In the genomic region with DNA sequence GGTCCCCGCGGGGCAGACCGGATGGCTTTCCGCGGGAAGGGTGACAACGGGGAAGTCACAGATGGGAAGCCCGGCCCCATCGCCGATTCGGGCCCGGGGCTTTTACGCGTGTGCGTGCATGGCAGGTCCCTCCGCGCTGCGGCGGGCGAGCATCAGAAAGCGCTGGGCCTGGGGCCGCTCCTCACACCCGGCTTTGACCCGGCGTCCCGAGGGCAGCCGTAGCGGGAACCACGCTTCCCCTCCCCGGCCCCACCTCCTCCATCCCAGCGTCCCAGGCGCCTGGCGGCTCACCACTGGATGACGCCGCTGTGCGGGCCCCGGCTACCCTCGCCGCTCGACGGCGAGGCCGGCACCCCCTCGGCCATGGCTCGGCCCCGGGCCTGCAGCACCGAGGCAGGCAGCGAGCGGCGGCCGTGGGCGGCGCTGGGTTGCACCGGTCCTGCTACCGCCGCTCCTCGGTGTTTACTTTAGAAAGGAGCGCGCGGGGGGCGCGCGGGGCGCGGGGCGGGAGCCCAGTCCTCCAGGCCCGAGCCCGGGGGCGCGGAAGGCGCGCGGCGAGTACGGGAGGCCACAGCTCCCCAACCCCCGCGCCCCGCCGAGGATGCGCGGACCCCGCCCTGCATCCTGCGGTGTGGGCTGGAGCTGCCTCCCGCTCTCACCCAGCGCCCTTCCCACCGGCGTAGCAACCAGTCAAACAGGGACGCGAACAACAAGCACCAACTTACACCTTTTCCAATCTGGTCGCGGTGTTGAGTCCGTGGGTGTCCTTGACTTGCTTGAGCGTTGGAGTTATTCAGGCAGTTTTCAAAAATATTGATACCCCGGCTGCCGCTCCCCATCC, we compare ENCODE assay signal across 8 cellular contexts. TPM values are rescaled to one million over a fixed set of nuclear protein-coding genes. Genes with fewer than 3 reads are reported as not detected.
A peak's percentile ranks its signal among the peaks of the same experiment; 100 is the strongest.
DNase-seq lines count a peak whose midpoint lies in the region; ATAC-seq, FAIRE-seq and TF ChIP-seq lines count a peak whose summit lies in the region.

No MANE protein-coding gene starts in this region.

- H3K27me3 Mint-ChIP-seq in astrocyte (ENCODE audit: low read depth, unreplicated experiment): peaks cover 48% of the 10 kb centered on the region

- DNase-seq in RWPE1 (ENCODE audit: low spot score) (peak; percentile 45), astrocyte (ENCODE audit: low read depth) (peak; percentile 47), sciatic nerve (ENCODE audit: low spot score) (peak; percentile 82), GM10266 (ENCODE audit: extremely low spot score) (no peak), HEK293T (ENCODE audit: extremely low spot score) (no peak)

- H3K27ac ChIP-seq in RWPE1 (peak overlapping the region; percentile 30; the same call in 1 of the 2 replicates), astrocyte (ENCODE audit: low read depth, low read length) (peak overlapping the region; percentile 69)

- POLR2A ChIA-PET in RWPE1 (lab: Yijun Ruan, JAX; ENCODE audit: low non-redundant PET): no interaction called here
- POLR2A ChIA-PET in HEK293T (lab: Yijun Ruan, JAX): no interaction called here

- H3K4me3 ChIP-seq in GM08714 (ENCODE audit: low read length): peak overlapping the region; percentile 7; the same call in 1 of the 2 replicates
- peak overlapping the region; percentile 67 for H3K4me3 ChIP-seq in astrocyte (ENCODE audit: insufficient read depth, low read depth, low read length)
- peak overlapping the region; percentile 62 for H3K4me3 ChIP-seq in iPS-15b (ENCODE audit: low read depth, low read length)

- H3K4me3 Mint-ChIP-seq in astrocyte (ENCODE audit: unreplicated experiment): peak overlapping the region; percentile 77

- H3K9me3 Mint-ChIP-seq in astrocyte (ENCODE audit: unreplicated experiment): no peaks in the 10 kb centered on the region

- H3K9ac ChIP-seq in astrocyte (ENCODE audit: low read length) (peak overlapping the region; percentile 78), iPS-15b (ENCODE audit: low read depth, low read length) (peak overlapping the region; percentile 54)

- no peak overlapping the region for H3K27ac Mint-ChIP-seq in astrocyte (ENCODE audit: unreplicated experiment)

- H3K27me3 ChIP-seq in astrocyte (ENCODE audit: insufficient read depth, low read length) (no peaks in the 10 kb centered on the region), iPS-15b (ENCODE audit: control insufficient read depth, insufficient read depth, low read length) (peaks cover 15% of the 10 kb centered on the region)

- CTCF ChIA-PET in RWPE1 (lab: Yijun Ruan, JAX) (interaction anchor here (0.7 to 1.1 kb wide), 3 partner anchors 13 to 46 kb away, joined by 4 read pairs; no protein-coding TSS in a partner anchor), HEK293T (lab: Yijun Ruan, JAX) (no interaction called here)

- ATAC-seq in sciatic nerve (peak; percentile 87), HG03565 (IDR thresholded peaks at IDR 0.05; ENCODE audit: unreplicated experiment) (no peak)

- H2AFZ ChIP-seq in astrocyte (ENCODE audit: low read depth, low read length): peak overlapping the region; percentile 85

- peak overlapping the region; percentile 84 for H3K4me2 ChIP-seq in astrocyte (ENCODE audit: low read length)

- intact Hi-C loops in sciatic nerve (cut with DNase I): no loop called here

- peaks cover 22% of the 10 kb centered on the region for H3K79me2 ChIP-seq in astrocyte (ENCODE audit: insufficient read depth, low read length)

- peaks cover 12% of the 10 kb centered on the region for H3K4me1 Mint-ChIP-seq in astrocyte (ENCODE audit: low read depth, unreplicated experiment)

- FAIRE-seq in astrocyte (lab: Jason Lieb, UNC): no peak

- H3K4me1 ChIP-seq in astrocyte (ENCODE audit: insufficient read depth, low read length) (peaks cover 19% of the 10 kb centered on the region), iPS-15b (ENCODE audit: control insufficient read depth, insufficient read depth, low read length) (peaks cover 2% of the 10 kb centered on the region)

- H3K36me3 ChIP-seq in astrocyte (ENCODE audit: insufficient read depth, low read length) (no peaks in the 10 kb centered on the region), iPS-15b (ENCODE audit: control insufficient read depth, insufficient read depth, low read length) (no peaks in the 10 kb centered on the region)

- H4K20me1 ChIP-seq in astrocyte (ENCODE audit: insufficient read depth, low read length): no peaks in the 10 kb centered on the region

- no peaks in the 10 kb centered on the region for H3K36me3 Mint-ChIP-seq in astrocyte (ENCODE audit: low read depth, unreplicated experiment)

- H3K9me3 ChIP-seq in astrocyte (ENCODE audit: insufficient read depth, low read depth, low read length) (no peaks in the 10 kb centered on the region), iPS-15b (ENCODE audit: control insufficient read depth, insufficient read depth, low read length) (no peaks in the 10 kb centered on the region)

- no peak for TF ChIP-seq CTCF in RWPE1 (conservative IDR thresholded peaks at IDR 0.05; ENCODE audit: low read depth)
- TF ChIP-seq CTCF in astrocyte (IDR thresholded peaks at IDR 0.05; ENCODE audit: insufficient read depth, low read depth, low read length): no peak
- TF ChIP-seq CTCF in GM10266 (IDR thresholded peaks at IDR 0.05; ENCODE audit: control insufficient read depth, insufficient read depth, low read depth, missing control alignments): no peak

TF ChIP-seq in HEK293T, 16 proteins besides CTCF, POLR2A, EP300 and RAD21:
- TF ChIP-seq NFRKB (IDR thresholded peaks at IDR 0.05): no peak
- TF ChIP-seq L3MBTL2 (conservative IDR thresholded peaks at IDR 0.05): no peak
- TF ChIP-seq SP1 (IDR thresholded peaks at IDR 0.05): no peak
- TF ChIP-seq ZNF384 (IDR thresholded peaks at IDR 0.05): no peak
- TF ChIP-seq FOXK2 (IDR thresholded peaks at IDR 0.05): no peak
- no peak for TF ChIP-seq ELF4 (IDR thresholded peaks at IDR 0.05)
- no peak for TF ChIP-seq BHLHE40 (IDR thresholded peaks at IDR 0.05; ENCODE audit: borderline replicate concordance)
- TF ChIP-seq TARDBP (IDR thresholded peaks at IDR 0.05): no peak
- TF ChIP-seq CTBP1 (IDR thresholded peaks at IDR 0.05; ENCODE audit: borderline replicate concordance): no peak
TF ChIP-seq in HEK293T: peak in this region for 0.

RNA-seq across cellular contexts. Expression of gene RFX8, which starts 0.8 kb away (rescaled TPM):
- total RNA-seq in astrocyte: not detected in 2 replicates
- total RNA-seq in sciatic nerve: 6.5 TPM

Comparison
In these comparisons a context has a peak if more than half of its experiments do, and no peak if none do; other contexts are left out.
1. H3K4me3 ChIP-seq: peak in every context shown above with its lines; median percentile 67 in astrocyte; 62 in iPS-15b; 7 in GM08714.
2. DNase-seq: peak in RWPE1 (single experiment), astrocyte (single experiment) and sciatic nerve (single experiment); none in GM10266 (single experiment) and HEK293T (single experiment).